20 cellular contexts compared by ENCODE assay signal in the genomic region with DNA sequence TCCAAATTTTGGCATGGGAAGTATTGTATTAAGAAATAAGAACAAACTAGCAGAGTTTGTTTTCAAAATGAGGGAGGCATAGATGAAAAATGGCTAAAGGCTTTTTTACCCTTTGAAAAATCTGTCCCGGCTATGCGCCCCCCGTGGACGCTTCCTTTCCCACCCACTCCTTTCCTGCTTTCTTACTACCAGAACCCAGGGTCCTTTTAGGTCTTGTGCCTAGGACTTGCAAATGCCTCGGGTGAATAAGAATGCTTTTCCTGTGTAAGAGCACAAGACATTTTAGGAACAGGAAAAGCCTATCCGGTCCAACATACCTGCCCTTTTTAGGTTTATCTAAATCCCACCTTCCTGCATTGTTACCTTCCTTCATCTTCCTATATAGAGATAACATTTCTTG.
A peak's percentile ranks its signal among the peaks of the same experiment; 100 is the strongest.
DNase-seq lines count a peak whose midpoint lies in the region; ATAC-seq, FAIRE-seq and TF ChIP-seq lines count a peak whose summit lies in the region.
"Had no signal": no experiment of that assay in that cellular context is flagged by ENCODE, and none has a peak within 500 bp of the region (broad histone marks: within the 10 kb centered on the region; RNA-seq: fewer than 3 reads in every experiment).

No MANE protein-coding gene starts in this region.

- no peaks in the 10 kb centered on the region for H3K9me1 ChIP-seq in endothelial cell of umbilical vein (replicated peaks; ENCODE audit: control insufficient read depth, extremely low read depth, insufficient read depth, low read length)

- no peaks in the 10 kb centered on the region for H4K20me1 ChIP-seq in endothelial cell of umbilical vein (replicated peaks; ENCODE audit: control insufficient read depth, extremely low read depth, insufficient read depth, low read length)

- POLR2A ChIA-PET in endothelial cell of umbilical vein (lab: Charles Lee), result no interaction called here

- BruUV-seq in endothelial cell of umbilical vein (replicated peaks; lab: Mats Ljungman, UMichigan), result no TSS peak

- peak overlapping the region; percentile 80 for H2AFZ ChIP-seq in endothelial cell of umbilical vein (ENCODE audit: low read depth, low read length)
- H2AFZ ChIP-seq: neural progenitor cell had no signal

- H3K4me3 ChIP-seq in HUES6 (ENCODE audit: low read depth, low read length), result no peak overlapping the region
- no peak overlapping the region for H3K4me3 ChIP-seq in endothelial cell of umbilical vein (replicated peaks in 1 of 3; ENCODE audit: insufficient read depth in 1 of 3, low read depth in 1 of 3, low read length in 3 of 3)
- no peak overlapping the region for H3K4me3 ChIP-seq in kidney (ENCODE audit: low read length in 2 of 2)
- no peak overlapping the region for H3K4me3 ChIP-seq in spleen
- H3K4me3 ChIP-seq: gastroesophageal sphincter, neural progenitor cell, Peyer's patch, prostate gland had no signal

- H3K36me3 Mint-ChIP-seq in activated CD8-positive, alpha-beta memory T cell treated with anti-CD3 and anti-CD28 coated beads, Interleukin-2, amount 10 ng/mL, durations not matched to agents 7 days and 5 days, result no peaks in the 10 kb centered on the region
- H3K36me3 Mint-ChIP-seq: activated naive CD8-positive, alpha-beta T cell treated with anti-CD3 and anti-CD28 coated beads, Interleukin-2, amount 10 ng/mL, durations not matched to agents 7 days and 5 days; neural progenitor cell; type B pancreatic cell had no signal

- H3K4me1 Mint-ChIP-seq in activated CD8-positive, alpha-beta memory T cell treated with anti-CD3 and anti-CD28 coated beads, Interleukin-2, amount 10 ng/mL, durations not matched to agents 7 days and 5 days, result peaks cover 9% of the 10 kb centered on the region

- intact Hi-C loops in endothelial cell of umbilical vein (cut with micrococcal nuclease) (loop anchor here (1.0 to 10.0 kb wide), 3 partner anchors 179 to 479 kb away; partner anchors contain the start of gene CNOT2), kidney (cut with DNase I) (loop anchor here (5.0 kb wide), 1 partner anchor 135 kb away; no protein-coding TSS in a partner anchor), spleen (cut with DNase I; ENCODE audit: low total_unique reads) (loop anchor here (5.0 kb wide), 1 partner anchor 135 kb away; no protein-coding TSS in a partner anchor)

- H3K27ac Mint-ChIP-seq in activated CD8-positive, alpha-beta memory T cell treated with anti-CD3 and anti-CD28 coated beads, Interleukin-2, amount 10 ng/mL, durations not matched to agents 7 days and 5 days, result no peak overlapping the region
- H3K27ac Mint-ChIP-seq: activated naive CD8-positive, alpha-beta T cell treated with anti-CD3 and anti-CD28 coated beads, Interleukin-2, amount 10 ng/mL, durations not matched to agents 7 days and 5 days; neural progenitor cell; type B pancreatic cell had no signal

- FAIRE-seq in endothelial cell of umbilical vein (lab: Jason Lieb, UNC), result no peak
- FAIRE-seq in kidney (lab: Jason Lieb, UNC), result no peak

- peaks cover 14% of the 10 kb centered on the region for H3K27me3 Mint-ChIP-seq in activated CD8-positive, alpha-beta memory T cell treated with anti-CD3 and anti-CD28 coated beads, Interleukin-2, amount 10 ng/mL, durations not matched to agents 7 days and 5 days

- peaks cover 23% of the 10 kb centered on the region for H3K4me1 ChIP-seq in HUES6 (ENCODE audit: control insufficient read depth, insufficient read depth, low read length)
- peaks cover 30% of the 10 kb centered on the region for H3K4me1 ChIP-seq in endothelial cell of umbilical vein (ENCODE audit: control insufficient read depth, extremely low read depth, insufficient read depth, low read length)
- peaks cover 0 to 3% of the 10 kb centered on the region in 2 donors for H3K4me1 ChIP-seq in kidney (ENCODE audit: control insufficient read depth in 1 of 2, insufficient read depth in 1 of 2, low read depth in 1 of 2, low read length in 2 of 2)
- peaks cover 0 to 49% (median 18%) of the 10 kb centered on the region in 6 donors for H3K4me1 ChIP-seq in spleen
- H3K4me1 ChIP-seq: neural progenitor cell, Peyer's patch, prostate gland had no signal

- H3K27me3 ChIP-seq in HUES6 (ENCODE audit: control insufficient read depth, insufficient read depth, low read length) (no peaks in the 10 kb centered on the region), endothelial cell of umbilical vein (ENCODE audit: control insufficient read depth in 2 of 2, insufficient read depth in 2 of 2, low read length in 2 of 2) (no peaks in the 10 kb centered on the region), spleen (replicated peaks in 1 of 7) (peaks cover 0 to 7% (median 0%) of the 10 kb centered on the region in 7 donors)
- H3K27me3 ChIP-seq: neural progenitor cell, Peyer's patch had no signal

- H3K36me3 ChIP-seq in HUES6 (ENCODE audit: control insufficient read depth, insufficient read depth, low read length) (no peaks in the 10 kb centered on the region), endothelial cell of umbilical vein (ENCODE audit: control insufficient read depth in 2 of 2, extremely low read depth in 1 of 2, insufficient read depth in 2 of 2, low read length in 2 of 2) (no peaks in the 10 kb centered on the region), kidney (ENCODE audit: control insufficient read depth in 1 of 2, insufficient read depth in 2 of 2, low read length in 2 of 2) (no peaks in the 10 kb centered on the region), spleen (no peaks in the 10 kb centered on the region)
- H3K36me3 ChIP-seq: gastroesophageal sphincter, neural progenitor cell, Peyer's patch, prostate gland had no signal

- TF ChIP-seq CTCF in endothelial cell of umbilical vein (IDR thresholded peaks at IDR 0.05; ENCODE audit: extremely low read depth in 1 of 2, insufficient read depth in 1 of 2, low read depth in 1 of 2, low read length in 2 of 2) (no peak), kidney (IDR thresholded peaks at IDR 0.05; ENCODE audit: borderline replicate concordance, extremely low read depth, insufficient read depth) (no peak), spleen (IDR thresholded peaks at IDR 0.05 in 8 of 11, conservative IDR thresholded peaks at IDR 0.05 in 3 of 11) (no peak)

- TF ChIP-seq POLR2A in endothelial cell of umbilical vein (IDR thresholded peaks at IDR 0.05; ENCODE audit: low read depth, low read length), result no peak
- no peak for TF ChIP-seq POLR2A in spleen (IDR thresholded peaks at IDR 0.05)

- H3K9me3 ChIP-seq in HUES6 (ENCODE audit: control insufficient read depth, insufficient read depth, low read depth, low read length) (no peaks in the 10 kb centered on the region), endothelial cell of umbilical vein (replicated peaks; ENCODE audit: control insufficient read depth, insufficient read depth, low read length) (no peaks in the 10 kb centered on the region), kidney (ENCODE audit: control insufficient read depth in 1 of 2, low read length in 2 of 2) (no peaks in the 10 kb centered on the region), spleen (no peaks in the 10 kb centered on the region)
- H3K9me3 ChIP-seq: gastroesophageal sphincter, Peyer's patch, prostate gland had no signal

- H3K9ac ChIP-seq in HUES6 (ENCODE audit: low read length), result no peak overlapping the region
- H3K9ac ChIP-seq in endothelial cell of umbilical vein (replicated peaks; ENCODE audit: extremely low read depth, insufficient read depth, low read length), result no peak overlapping the region
- H3K9ac ChIP-seq in kidney (ENCODE audit: low read length in 2 of 2), result no peak overlapping the region
- H3K9ac ChIP-seq: neural progenitor cell had no signal

- ATAC-seq in activated CD8-positive, alpha-beta memory T cell treated with anti-CD3 and anti-CD28 coated beads, Interleukin-2, amount 10 ng/mL, durations not matched to agents 7 days and 5 days, result no peak
- ATAC-seq in GM19328 (IDR thresholded peaks at IDR 0.05; ENCODE audit: unreplicated experiment), result no peak
- ATAC-seq in HG02610 (IDR thresholded peaks at IDR 0.05; ENCODE audit: unreplicated experiment), result no peak
- ATAC-seq: esophagus mucosa, gastroesophageal sphincter, left colon had no signal

- H3K9me3 Mint-ChIP-seq in activated CD8-positive, alpha-beta memory T cell treated with anti-CD3 and anti-CD28 coated beads, Interleukin-2, amount 10 ng/mL, durations not matched to agents 7 days and 5 days (ENCODE audit: low read depth), result no peaks in the 10 kb centered on the region
- H3K9me3 Mint-ChIP-seq: activated naive CD8-positive, alpha-beta T cell treated with anti-CD3 and anti-CD28 coated beads, Interleukin-2, amount 10 ng/mL, durations not matched to agents 7 days and 5 days; neural progenitor cell; type B pancreatic cell had no signal

- CTCF ChIA-PET in endothelial cell of umbilical vein (lab: Charles Lee), result interaction anchor here (0.8 to 3.1 kb wide), 7 partner anchors 11 to 822 kb away, joined by 3 to 19 read pairs (median 6); no protein-coding TSS in a partner anchor
- CTCF ChIA-PET in activated CD8-positive, alpha-beta memory T cell treated with anti-CD3 and anti-CD28 coated beads, Interleukin-2, amount 10 ng/mL, durations not matched to agents 7 days and 5 days (lab: Charles Lee), result no interaction called here

- WGBS in spleen, 5 donors, result 33 to 54% (median 37%) methylated on average over 6 of the region's 6 CpGs

- dilution Hi-C loops in endothelial cell of umbilical vein (cut with MboI; ENCODE audit: extremely low pct_ligation_motif_present, low sequenced_read_pairs), result loop anchor here (25.0 kb wide), 1 partner anchor 110 kb away; no protein-coding TSS in a partner anchor

- no peaks in the 10 kb centered on the region for H3K79me2 ChIP-seq in endothelial cell of umbilical vein (ENCODE audit: control insufficient read depth, insufficient read depth, low read length)

- H3K4me3 Mint-ChIP-seq in activated CD8-positive, alpha-beta memory T cell treated with anti-CD3 and anti-CD28 coated beads, Interleukin-2, amount 10 ng/mL, durations not matched to agents 7 days and 5 days, result no peak overlapping the region
- H3K4me3 Mint-ChIP-seq: activated naive CD8-positive, alpha-beta T cell treated with anti-CD3 and anti-CD28 coated beads, Interleukin-2, amount 10 ng/mL, durations not matched to agents 7 days and 5 days; neural progenitor cell; type B pancreatic cell had no signal

- DNase-seq in endothelial cell of umbilical vein (ENCODE audit: low read depth, low spot score) (peak; percentile 60), kidney (no peak), spleen (no peak)
- no peak for DNase-seq in activated CD8-positive, alpha-beta memory T cell treated with anti-CD3 and anti-CD28 coated beads, Interleukin-2, amount 10 ng/mL, durations not matched to agents 7 days and 5 days
- DNase-seq: activated CD4-positive, alpha-beta T cell treated with anti-CD3 and anti-CD28 coated beads for 48 hours; activated naive CD8-positive, alpha-beta T cell treated with anti-CD3 and anti-CD28 coated beads, Interleukin-2, amount 10 ng/mL, durations not matched to agents 7 days and 5 days; cerebellar nuclear complex; effector CD4-positive, alpha-beta T cell; left colon; NCI-H1417 treated with DMSO at 0.1 percent for 48 hours; Peyer's patch had no signal

- H3K27ac ChIP-seq in HUES6 (ENCODE audit: low read depth, low read length) (peak overlapping the region; percentile 67), endothelial cell of umbilical vein (ENCODE audit: insufficient read depth, low read depth, low read length) (peak overlapping the region; percentile 27), kidney (ENCODE audit: low read depth in 2 of 2, low read length in 2 of 2) (peak overlapping the region; percentile 26 to 56), spleen (peak overlapping the region in 7 of 8 donors; percentile 45 to 79 (median 70))
- H3K27ac ChIP-seq: C4-2B, neural progenitor cell, prostate gland had no signal

- peak overlapping the region; percentile 58 for H3K4me2 ChIP-seq in endothelial cell of umbilical vein (ENCODE audit: insufficient read depth, low read length)
- H3K4me2 ChIP-seq: neural progenitor cell had no signal
